Comparison of ENCODE assay signal across 1 cellular context in the genomic region with DNA sequence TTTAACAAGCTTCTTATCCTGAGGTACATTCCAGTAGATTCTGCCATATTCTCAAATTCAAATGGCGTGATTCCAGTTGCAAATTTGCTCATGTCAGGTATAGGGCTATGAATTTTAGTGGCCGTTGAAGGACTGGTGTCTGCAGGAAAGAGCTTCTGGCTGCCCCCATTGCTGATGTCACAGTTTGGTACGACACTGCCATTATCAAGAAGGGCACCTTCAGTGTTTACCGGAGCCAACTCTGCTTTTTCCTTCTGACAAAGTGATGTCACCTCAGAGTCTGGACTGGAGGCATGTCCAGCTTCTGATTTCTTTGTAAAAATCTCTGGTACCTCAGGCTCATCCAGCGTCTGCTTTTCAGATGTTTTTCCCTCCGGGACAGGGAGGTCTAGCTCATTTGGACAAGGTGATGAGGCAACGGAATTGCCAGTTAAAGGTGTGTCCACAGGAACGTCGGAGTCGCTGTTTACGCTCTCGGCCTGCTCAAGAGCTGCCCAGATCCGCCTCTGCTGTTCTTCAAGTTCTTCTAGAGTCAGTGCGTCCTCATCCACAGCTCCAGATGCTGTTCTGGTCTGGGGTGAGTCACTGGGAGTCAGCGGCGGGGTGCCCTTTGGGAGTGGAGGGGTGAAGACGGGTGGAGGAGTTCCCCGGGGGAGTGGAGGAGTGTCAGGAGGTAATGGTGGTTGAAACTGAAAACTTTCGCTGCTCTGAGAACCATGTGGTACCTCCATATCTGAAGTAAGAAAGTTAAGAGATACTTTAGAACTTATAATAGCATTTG.
TF ChIP-seq lines count a peak whose summit lies in the region.

No MANE protein-coding gene starts in this region.

TF ChIP-seq in endothelial cell of umbilical vein, 7 proteins besides CTCF, POLR2A, EP300 and RAD21:
- TF ChIP-seq, protein P1, sequence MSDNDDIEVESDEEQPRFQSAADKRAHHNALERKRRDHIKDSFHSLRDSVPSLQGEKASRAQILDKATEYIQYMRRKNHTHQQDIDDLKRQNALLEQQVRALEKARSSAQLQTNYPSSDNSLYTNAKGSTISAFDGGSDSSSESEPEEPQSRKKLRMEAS (IDR thresholded peaks at IDR 0.05; ENCODE audit: insufficient read depth, insufficient read length): no peak
- TF ChIP-seq POLR2AphosphoS5 (IDR thresholded peaks at IDR 0.05; ENCODE audit: insufficient read depth, low read depth, low read length): no peak
- TF ChIP-seq JUN (IDR thresholded peaks at IDR 0.05; ENCODE audit: borderline replicate concordance, insufficient read depth, insufficient read length, low read depth): no peak
- no peak for TF ChIP-seq GATA2 (IDR thresholded peaks at IDR 0.05; ENCODE audit: insufficient read depth, insufficient read length, low read depth, low read length)
- no peak for TF ChIP-seq EZH2 (IDR thresholded peaks at IDR 0.05; ENCODE audit: borderline replicate concordance, low read depth, low read length, severe bottlenecking)
TF ChIP-seq in endothelial cell of umbilical vein: peak in this region for 0.
